In the genomic region with DNA sequence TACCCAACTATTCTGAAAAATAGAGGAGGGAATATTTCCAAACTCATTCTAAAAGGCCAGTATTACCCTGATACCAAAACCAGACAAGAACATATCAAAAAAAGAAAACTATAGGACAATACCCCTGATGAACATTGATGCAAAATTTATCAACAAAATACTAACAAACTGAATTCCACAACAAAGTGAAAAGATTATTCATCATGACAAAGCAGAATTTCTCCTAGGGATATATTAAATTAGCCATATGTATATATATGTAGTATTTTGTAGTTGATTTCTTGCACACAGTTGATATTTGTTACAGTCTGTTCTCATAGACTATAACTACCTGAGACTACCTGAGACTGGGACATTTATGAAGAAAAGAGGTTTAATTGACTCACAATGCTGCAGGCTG, we compare ENCODE assay signal across 8 cellular contexts.
"Had no signal": no experiment of that assay in that cellular context is flagged by ENCODE, and none has a peak within 500 bp of the region (broad histone marks: within the 10 kb centered on the region; RNA-seq: fewer than 3 reads in every experiment).

No MANE protein-coding gene starts in this region.

- DNase-seq: GDM1, GF-D8 had no signal

- H3K4me3 ChIP-seq: GM12878 had no signal

- FAIRE-seq: G401.6, GM12878, GM12891, GM12892, GM18507, GM19239 had no signal

- ATAC-seq: GM12878 had no signal
